22 cellular contexts compared by ENCODE assay signal in the genomic region with DNA sequence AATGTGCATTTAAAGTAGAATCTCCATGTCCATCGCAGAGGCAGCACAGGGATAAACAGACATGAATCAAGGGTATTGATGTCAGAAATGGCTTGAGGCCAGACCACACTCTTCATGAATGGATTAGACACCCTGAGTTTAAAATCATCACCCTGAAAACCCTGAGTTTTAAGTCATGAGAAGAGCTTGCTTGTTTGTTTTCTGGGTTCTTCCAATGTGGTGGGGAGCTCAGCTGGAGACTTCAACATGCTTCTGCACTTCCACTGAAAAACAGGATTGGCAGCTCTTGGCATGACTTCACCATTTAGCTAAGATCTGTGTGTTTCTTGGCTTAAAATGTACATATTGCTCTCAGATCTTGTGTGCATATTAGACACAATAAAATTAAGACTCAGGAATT. TPM values are rescaled to one million over a fixed set of nuclear protein-coding genes. Genes with fewer than 3 reads are reported as not detected.
DNase-seq lines count a peak whose midpoint lies in the region; ATAC-seq and TF ChIP-seq lines count a peak whose summit lies in the region.
"Had no signal": no experiment of that assay in that cellular context is flagged by ENCODE, and none has a peak within 500 bp of the region (broad histone marks: within the 10 kb centered on the region; RNA-seq: fewer than 3 reads in every experiment).

No MANE protein-coding gene starts in this region.

- BruUV-seq in PC-3 (replicated peaks; lab: Mats Ljungman, UMichigan), result no TSS peak

- DNase-seq in LNCaP clone FGC (ENCODE audit: low read depth) (peak; percentile 40), PC-3 (peak; percentile 28), astrocyte of the spinal cord (ENCODE audit: low read depth, low spot score) (peak; percentile 70), iris pigment epithelial cell (ENCODE audit: low read depth) (peak; percentile 40), foreskin keratinocyte (no peak)
- DNase-seq in central memory CD4-positive, alpha-beta T cell, result no peak
- DNase-seq: DMS53; GDM1; GOT3; NCI-H1105; NCI-H146; NCI-H2029; NCI-H345; NCI-H524; NCI-H774; NK-92 treated with Interleukin-12 subunit alpha and Interleukin-12 subunit beta, amount 100 ng/mL, for 24 hours had no signal

- CTCF ChIA-PET in PC-3 (lab: Charles Lee), result no interaction called here

- intact Hi-C loops in PC-3 (cut with micrococcal nuclease), result no loop called here

- peaks cover 4% of the 10 kb centered on the region for H3K27me3 Mint-ChIP-seq in activated T-helper 17 cell treated with anti-CD3 and anti-CD28 coated beads, Interleukin-2, amount 50 U/mL, for 72 hours

- no peaks in the 10 kb centered on the region for H3K79me2 ChIP-seq in PC-3 (ENCODE audit: low read length)

- H3K27ac ChIP-seq in PC-3 (ENCODE audit: low read length) (no peak overlapping the region), foreskin keratinocyte (no peak overlapping the region)
- H3K27ac ChIP-seq: A549 had no signal

- H3K4me2 ChIP-seq in PC-3 (ENCODE audit: low read length), result no peak overlapping the region
- H3K4me2 ChIP-seq: A549 had no signal

- POLR2A ChIA-PET in PC-3 (lab: Charles Lee; ENCODE audit: unreplicated experiment), result interaction anchor here (0.5 kb wide), 1 partner anchor 117 kb away, joined by 3 read pairs; no protein-coding TSS in a partner anchor

- peaks cover 60% of the 10 kb centered on the region for H3K36me3 Mint-ChIP-seq in activated T-helper 17 cell treated with anti-CD3 and anti-CD28 coated beads, Interleukin-2, amount 50 U/mL, for 72 hours (ENCODE audit: low read depth)
- H3K36me3 Mint-ChIP-seq: CD14-positive monocyte had no signal

- no peak overlapping the region for H3K9ac ChIP-seq in PC-3 (ENCODE audit: low read length)

- H3K4me3 ChIP-seq in LNCaP clone FGC (ENCODE audit: low read depth, low read length) (no peak overlapping the region), PC-3 (ENCODE audit: low read length) (no peak overlapping the region), astrocyte of the spinal cord (ENCODE audit: low read depth, low read length) (no peak overlapping the region)
- H3K4me3 ChIP-seq: A549 had no signal

- H3K9me3 Mint-ChIP-seq in activated T-helper 17 cell treated with anti-CD3 and anti-CD28 coated beads, Interleukin-2, amount 50 U/mL, for 72 hours, result no peaks in the 10 kb centered on the region

- H3K9me3 ChIP-seq in PC-3 (ENCODE audit: low read length), result no peaks in the 10 kb centered on the region
- H3K9me3 ChIP-seq: A549 had no signal

- H4K20me1 ChIP-seq in PC-3 (ENCODE audit: low read length), result no peaks in the 10 kb centered on the region

- H3K4me1 ChIP-seq in PC-3 (ENCODE audit: insufficient read depth, low read length), result peaks cover 2% of the 10 kb centered on the region
- H3K4me1 ChIP-seq in foreskin keratinocyte, result peaks cover 10% of the 10 kb centered on the region
- H3K4me1 ChIP-seq: A549 had no signal

- no peak overlapping the region for H3K4me3 Mint-ChIP-seq in activated T-helper 17 cell treated with anti-CD3 and anti-CD28 coated beads, Interleukin-2, amount 50 U/mL, for 72 hours
- H3K4me3 Mint-ChIP-seq: B cell, CD14-positive monocyte had no signal

- in situ Hi-C loops in astrocyte of the spinal cord (cut with HindIII; ENCODE audit: low sequenced_read_pairs), result no loop called here

- H3K9me2 ChIP-seq in PC-3 (replicated peaks; ENCODE audit: low read length), result no peaks in the 10 kb centered on the region

- no peaks in the 10 kb centered on the region for H3F3A ChIP-seq in PC-3 (ENCODE audit: low read length, unreplicated experiment)

- ATAC-seq in PC-3 (no peak), foreskin keratinocyte (no peak)
- ATAC-seq in activated T-helper 17 cell treated with anti-CD3 and anti-CD28 coated beads, Interleukin-2, amount 50 U/mL, for 72 hours (replicated peaks), result no peak
- ATAC-seq: A549, HCT116, Panc1 had no signal

- H2AFZ ChIP-seq in PC-3 (ENCODE audit: low read length), result no peak overlapping the region

- peaks cover 15% of the 10 kb centered on the region for H3K4me1 Mint-ChIP-seq in activated T-helper 17 cell treated with anti-CD3 and anti-CD28 coated beads, Interleukin-2, amount 50 U/mL, for 72 hours
- H3K4me1 Mint-ChIP-seq: B cell had no signal

- no peak for TF ChIP-seq CTCF in LNCaP clone FGC (IDR thresholded peaks at IDR 0.05; ENCODE audit: control insufficient read depth, extremely low read depth, insufficient read depth)
- TF ChIP-seq CTCF in PC-3 (conservative IDR thresholded peaks at IDR 0.05; ENCODE audit: low read depth, low read length), result no peak
- no peak for TF ChIP-seq CTCF in astrocyte of the spinal cord (IDR thresholded peaks at IDR 0.05; ENCODE audit: low read depth, low read length)
- TF ChIP-seq CTCF in foreskin keratinocyte (conservative IDR thresholded peaks at IDR 0.05), result no peak

- H3K36me3 ChIP-seq in PC-3 (ENCODE audit: low read depth, low read length), result no peaks in the 10 kb centered on the region

- H3K27me3 ChIP-seq in PC-3 (ENCODE audit: low read length) (no peaks in the 10 kb centered on the region), foreskin keratinocyte (no peaks in the 10 kb centered on the region)

- no peak overlapping the region for H3K27ac Mint-ChIP-seq in activated T-helper 17 cell treated with anti-CD3 and anti-CD28 coated beads, Interleukin-2, amount 50 U/mL, for 72 hours
- H3K27ac Mint-ChIP-seq: B cell, CD14-positive monocyte had no signal

RNA-seq across cellular contexts. Expression of a gene that starts 9.8 kb away (rescaled TPM):
- total RNA-seq in PC-3 (2014; rRNA removed), result under 0.01 and 0.06 TPM in 2 replicates
- total RNA-seq in foreskin keratinocyte, result 2.0 and 2.3 TPM in 2 replicates
- polyA plus RNA-seq in foreskin keratinocyte, result 0.57 and 0.70 TPM in 2 replicates
- 1 to 10 TPM in 1 of 2 donors, under 1 TPM in 1; 0.91 to 3.9 TPM for total RNA-seq in activated T-helper 17 cell treated with anti-CD3 and anti-CD28 coated beads, Interleukin-2, amount 50 U/mL, for 72 hours
- total RNA-seq: B cell had no signal
- polyA plus RNA-seq: CD14-positive monocyte had no signal

Comparison
In these comparisons a context has a peak if more than half of its experiments do, and no peak if none do; other contexts are left out.
1. DNase-seq: peak in LNCaP clone FGC (single experiment), PC-3 (single experiment), astrocyte of the spinal cord (single experiment) and iris pigment epithelial cell (single experiment); none in central memory CD4-positive, alpha-beta T cell (single experiment) and foreskin keratinocyte (0 of 2).